Comparison of ENCODE assay signal across 20 cellular contexts in the genomic region with DNA sequence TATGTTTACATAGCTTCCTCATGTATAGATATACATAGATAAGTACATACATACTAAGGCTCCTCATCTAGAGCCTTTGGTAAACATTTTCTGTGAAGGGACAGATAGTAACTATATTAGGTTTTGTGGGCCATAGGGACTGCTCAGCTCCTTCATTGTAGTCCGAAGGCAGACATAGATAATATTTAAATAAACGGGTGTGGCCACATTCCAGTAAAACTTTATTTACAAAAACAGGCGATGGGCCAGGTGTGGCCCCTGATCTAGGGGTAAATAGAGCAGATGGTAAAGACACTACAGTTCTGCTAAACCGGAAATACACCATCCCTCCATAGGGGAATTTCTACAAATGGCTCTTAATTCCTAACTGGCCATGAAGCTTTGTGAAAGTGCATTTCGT.
"Had no signal": no experiment of that assay in that cellular context is flagged by ENCODE, and none has a peak within 500 bp of the region (broad histone marks: within the 10 kb centered on the region; RNA-seq: fewer than 3 reads in every experiment).

No MANE protein-coding gene starts in this region.

- DNase-seq: activated CD4-positive, alpha-beta T cell treated with anti-CD3 and anti-CD28 coated beads for 36 hours; activated CD8-positive, alpha-beta memory T cell treated with anti-CD3 and anti-CD28 coated beads for 24 hours; activated naive CD4-positive, alpha-beta T cell treated with anti-CD3 and anti-CD28 coated beads, Interleukin-2, amount 50 U/mL, for 16 hours; activated T-cell treated with anti-CD3 and anti-CD28 coated beads for 4 hours; amniotic stem cell; body of pancreas; central memory CD4-positive, alpha-beta T cell; cortex of kidney; effector CD8-positive, alpha-beta T cell; hippocampal formation; kidney glomerular epithelial cell; naive B cell; spleen; stimulated activated CD4-positive, alpha-beta T cell treated with anti-CD3 and anti-CD28 coated beads, Interleukin-1b, Interleukin-23, amount 100 ng/mL, for 48 hours; substantia nigra; T-cell; upper lobe of right lung; WERI-Rb-1 had no signal

- H3K27ac ChIP-seq: body of pancreas, right atrium auricular region, spleen, upper lobe of right lung, WERI-Rb-1 had no signal

- H3K27me3 ChIP-seq: body of pancreas, right atrium auricular region, spleen, upper lobe of right lung had no signal

- H3K9me3 ChIP-seq: body of pancreas, right atrium auricular region, spleen, upper lobe of right lung had no signal

- H3K4me3 ChIP-seq: body of pancreas, right atrium auricular region, spleen, upper lobe of right lung had no signal

- ATAC-seq: activated CD4-positive, alpha-beta T cell treated with anti-CD3 and anti-CD28 coated beads for 36 hours; body of pancreas; stimulated activated memory B cell treated with anti-CD40 and anti-IgM and Interleukin-4, amounts not matched to agents 10 μg/mL and 1 μg/mL and 100 μg/mL, for 72 hours; T-cell; upper lobe of right lung had no signal
